Comparison of ENCODE assay signal across 26 cellular contexts in genomic region chr20:7123457-7123856, GRCh38.
"Had no signal": no experiment of that assay in that cellular context is flagged by ENCODE, and none has a peak within 500 bp of the region (broad histone marks: within the 10 kb centered on the region; RNA-seq: fewer than 3 reads in every experiment).

No MANE protein-coding gene starts in this region.

- H3K27ac ChIP-seq: body of pancreas, dorsolateral prefrontal cortex, lower lobe of right lung, sigmoid colon, transverse colon, VCaP had no signal

- ATAC-seq: activated CD4-positive, CD25-positive, alpha-beta regulatory T cell treated with anti-CD3 and anti-CD28 coated beads, Interleukin-2, amount 50 U/mL, for 24 hours; activated naive CD8-positive, alpha-beta T cell treated with anti-CD3 and anti-CD28 coated beads, Interleukin-2, amount 50 U/mL, for 24 hours; body of pancreas; effector memory CD8-positive, alpha-beta T cell; esophagus mucosa; lower lobe of right lung; naive thymus-derived CD4-positive, alpha-beta T cell; stimulated activated naive B cell treated with anti-CD40 and anti-IgM and Interleukin-4, amounts not matched to agents 10 μg/mL and 1 μg/mL and 100 μg/mL, for 72 hours had no signal

- H3K4me1 ChIP-seq: body of pancreas, lower lobe of right lung, sigmoid colon, transverse colon had no signal

- H3K4me3 ChIP-seq: body of pancreas, dorsolateral prefrontal cortex, lower lobe of right lung, sigmoid colon, transverse colon had no signal

- H3K9me3 ChIP-seq: body of pancreas, lower lobe of right lung, sigmoid colon, transverse colon had no signal

- DNase-seq: activated CD4-positive, alpha-beta memory T cell treated with anti-CD3 and anti-CD28 coated beads, Interleukin-2, amount 10 ng/mL, durations not matched to agents 7 days and 5 days; activated CD4-positive, alpha-beta T cell treated with anti-CD3 and anti-CD28 coated beads, Interleukin-2, amount 10 ng/mL, durations not matched to agents 24 days and 14 days; activated gamma-delta T cell; activated naive CD4-positive, alpha-beta T cell treated with anti-CD3 and anti-CD28 coated beads, Interleukin-2, amount 50 U/mL, for 16 hours; activated naive CD8-positive, alpha-beta T cell treated with anti-CD3 and anti-CD28 coated beads, Interleukin-2, amount 50 U/mL, for 24 hours; body of pancreas; caudate nucleus; dorsolateral prefrontal cortex; effector memory CD8-positive, alpha-beta T cell; foreskin melanocyte; glutamatergic neuron; lower lobe of right lung; mesendoderm; naive thymus-derived CD4-positive, alpha-beta T cell; posterior cingulate gyrus; sigmoid colon; stimulated activated CD4-positive, alpha-beta T cell treated with anti-CD3 and anti-CD28 coated beads, Interleukin-2, amount 100 ng/mL, for 48 hours; stimulated activated CD8-positive, alpha-beta memory T cell treated with anti-CD3 and anti-CD28 coated beads, Interleukin-4, amount 100 ng/mL, for 48 hours; stimulated activated naive B cell treated with anti-CD40 and anti-IgM and Interleukin-4, amounts not matched to agents 10 μg/mL and 1 μg/mL and 100 μg/mL, for 72 hours; transverse colon had no signal

- FAIRE-seq: endothelial cell of umbilical vein, islet of Langerhans, urothelium cell line had no signal
